Comparison of ENCODE assay signal across 1 cellular context in the genomic region with DNA sequence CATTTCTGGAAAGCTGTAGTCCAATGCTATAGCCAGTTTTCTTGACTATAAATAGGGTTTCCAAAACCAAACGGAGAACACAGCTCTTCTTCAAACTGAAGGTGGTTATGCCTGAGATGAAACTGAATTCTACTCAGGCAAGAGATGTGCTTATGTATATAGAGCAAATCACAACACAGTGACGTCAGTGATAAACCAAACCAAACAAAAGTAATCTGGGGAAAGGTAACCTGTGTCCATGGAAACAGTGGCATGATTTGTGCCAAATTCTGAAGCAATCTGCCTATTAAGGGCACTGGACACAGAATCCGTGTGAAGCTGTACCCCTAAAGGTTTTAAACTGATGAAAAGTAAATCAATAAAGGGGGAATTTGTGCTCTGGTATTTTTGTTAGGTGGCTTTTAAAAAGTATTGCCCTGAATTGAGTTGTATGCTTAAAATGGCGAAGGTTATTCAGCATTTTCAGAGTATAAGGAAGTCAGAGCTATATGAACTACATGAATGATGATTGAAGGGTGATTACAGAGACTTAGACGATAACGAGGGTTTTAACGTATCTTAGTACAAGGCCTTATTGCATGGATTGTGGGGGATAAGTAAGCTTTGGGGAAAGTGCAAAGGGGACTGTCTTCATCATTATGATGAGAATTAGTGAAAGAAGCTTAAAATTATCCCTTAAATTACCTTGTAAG.
TF ChIP-seq lines count a peak whose summit lies in the region.

No MANE protein-coding gene starts in this region.

TF ChIP-seq in HepG2, 621 proteins besides CTCF, POLR2A, EP300 and RAD21:
- peak; percentile 67 for TF ChIP-seq ATF7 (IDR thresholded peaks at IDR 0.05)
- TF ChIP-seq ATF7 (CRISPR knock-in tag; IDR thresholded peaks at IDR 0.05) = no peak
- no peak for TF ChIP-seq MEIS2 (CRISPR knock-in tag; IDR thresholded peaks at IDR 0.05)
- TF ChIP-seq YY1 (IDR thresholded peaks at IDR 0.05; ENCODE audit: insufficient read depth, insufficient replicate concordance, low read depth, low read length) = no peak
- TF ChIP-seq CREB1 (IDR thresholded peaks at IDR 0.05) = peak; percentile 79
- TF ChIP-seq CREB1 (CRISPR knock-in tag; IDR thresholded peaks at IDR 0.05) = no peak
TF ChIP-seq in HepG2: peak in this region for 2.
